Comparison of ENCODE assay signal across 27 cellular contexts in the genomic region with DNA sequence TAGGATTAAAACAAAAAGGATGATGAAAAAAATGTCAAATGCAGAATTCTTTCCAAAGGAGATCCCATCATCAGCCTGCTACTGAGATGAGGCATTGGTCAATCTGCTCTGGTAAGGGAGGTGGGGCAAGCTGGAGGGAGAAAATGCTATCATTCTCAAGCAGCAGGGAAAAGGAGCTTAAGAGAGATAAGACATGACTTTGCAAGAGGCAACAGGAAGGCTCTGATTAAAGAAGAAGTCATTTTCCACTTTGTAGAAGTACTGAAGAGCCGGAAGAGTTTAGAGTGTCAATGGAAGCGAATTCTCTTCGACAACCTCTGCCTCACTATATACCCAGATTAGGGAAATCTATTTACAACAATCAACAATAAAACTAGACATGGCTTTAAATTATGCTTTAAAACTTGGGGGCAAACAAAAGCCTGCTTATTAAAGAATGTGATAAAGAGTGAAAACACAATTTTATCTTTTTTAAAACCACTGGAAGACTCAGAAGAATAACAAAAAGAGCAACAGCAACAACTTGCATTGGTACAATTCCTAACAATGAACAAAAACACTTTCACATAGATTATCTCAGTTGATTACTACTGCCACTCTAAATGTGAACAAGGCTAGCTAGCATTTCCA.
DNase-seq lines count a peak whose midpoint lies in the region; TF ChIP-seq lines count a peak whose summit lies in the region.
"Had no signal": no experiment of that assay in that cellular context is flagged by ENCODE, and none has a peak within 500 bp of the region (broad histone marks: within the 10 kb centered on the region; RNA-seq: fewer than 3 reads in every experiment).

No MANE protein-coding gene starts in this region.

- no peak overlapping the region for H3K27ac ChIP-seq in brain microvascular endothelial cell
- H3K27ac ChIP-seq: esophagus muscularis mucosa, neural progenitor cell, parathyroid adenoma had no signal

- no peaks in the 10 kb centered on the region for H3K27me3 ChIP-seq in brain microvascular endothelial cell (replicated peaks)
- H3K27me3 ChIP-seq: esophagus muscularis mucosa, neural progenitor cell had no signal

- in situ Hi-C loops in brain microvascular endothelial cell (cut with HindIII; ENCODE audit: low pct_ligation_motif_present, low sequenced_read_pairs) = no loop called here

- H3K4me3 ChIP-seq in brain microvascular endothelial cell (ENCODE audit: low read depth, low read length) = no peak overlapping the region
- H3K4me3 ChIP-seq: esophagus muscularis mucosa, neural progenitor cell had no signal

- intact Hi-C loops in posterior vena cava (cut with DNase I) = no loop called here

- DNase-seq in CMK (ENCODE audit: low read depth) = peak; percentile 32
- DNase-seq in OCI-M2 (lab: John Stamatoyannopoulos, UW; ENCODE audit: unreplicated experiment) = peak; percentile 63
- DNase-seq in brain microvascular endothelial cell = peak; percentile 42
- DNase-seq in iPS-NIHi7 (ENCODE audit: extremely low spot score) = peak; percentile 20
- DNase-seq in dedifferentiated amniotic fluid mesenchymal stem cell (ENCODE audit: extremely low spot score) = no peak
- DNase-seq in H4 (ENCODE audit: low spot score) = no peak
- no peak for DNase-seq in posterior vena cava (ENCODE audit: low spot score)
- DNase-seq in activated naive CD4-positive, alpha-beta T cell treated with Interleukin-2 at 50 U/mL for 16 hours = no peak
- DNase-seq: activated CD4-positive, alpha-beta T cell treated with anti-CD3 and anti-CD28 coated beads, Interleukin-2, amount 50 U/mL, for 48 hours; activated gamma-delta T cell treated with Interleukin-2 at 50 U/mL for 16 hours; activated T-cell treated with anti-CD3 and anti-CD28 coated beads, Interleukin-2, amount 50 U/mL, for 48 hours; AML-193; CD4-positive, alpha-beta T cell; HCEC 1CT; hippocampal formation; immature natural killer cell; MV-4-11; NCI-H1436 treated with DMSO at 0.1 percent for 48 hours; NCI-H2107; NCI-H748 treated with DMSO at 0.1 percent for 48 hours; stimulated activated CD4-positive, alpha-beta T cell treated with anti-CD3 and anti-CD28 coated beads, Interleukin-1b, Interleukin-23, amount 100 ng/mL, for 48 hours; stimulated activated naive CD8-positive, alpha-beta T cell treated with anti-CD3 and anti-CD28 coated beads, Interleukin-15, Interleukin-2, amounts not matched to agents 100 U/mL and 50 U/mL, for 24 hours; SW 1271; T-helper 9 cell had no signal

- H3K36me3 ChIP-seq in brain microvascular endothelial cell (replicated peaks) = no peaks in the 10 kb centered on the region
- H3K36me3 ChIP-seq: esophagus muscularis mucosa, neural progenitor cell had no signal

- no peak for TF ChIP-seq CTCF in brain microvascular endothelial cell (IDR thresholded peaks at IDR 0.05; ENCODE audit: low read depth, low read length, missing control alignments)

Comparison
In these comparisons a context has a peak if more than half of its experiments do, and no peak if none do; other contexts are left out.
1. DNase-seq: peak in CMK (single experiment), OCI-M2 (single experiment), brain microvascular endothelial cell (single experiment) and iPS-NIHi7 (single experiment); none in dedifferentiated amniotic fluid mesenchymal stem cell (single experiment), H4 (single experiment), posterior vena cava (single experiment) and activated naive CD4-positive, alpha-beta T cell treated with Interleukin-2 at 50 U/mL for 16 hours (single experiment).